28 cellular contexts compared by ENCODE assay signal in genomic region chr3:95711789-95712188, GRCh38.
"Had no signal": no experiment of that assay in that cellular context is flagged by ENCODE, and none has a peak within 500 bp of the region (broad histone marks: within the 10 kb centered on the region; RNA-seq: fewer than 3 reads in every experiment).

No MANE protein-coding gene starts in this region.

- FAIRE-seq: endothelial cell of umbilical vein, frontal cortex, pancreas had no signal

- H3K36me3 Mint-ChIP-seq: immature natural killer cell; naive thymus-derived CD8-positive, alpha-beta T cell had no signal

- H3K4me1 Mint-ChIP-seq: immature natural killer cell; naive thymus-derived CD8-positive, alpha-beta T cell; nephron progenitor cell; stimulated activated naive CD8-positive, alpha-beta T cell treated with anti-CD3 and anti-CD28 coated beads, Interleukin-15, amount 100 ng/mL, for 72 hours had no signal

- H3K4me2 ChIP-seq: smooth muscle cell had no signal

- H3K27ac Mint-ChIP-seq: immature natural killer cell; naive thymus-derived CD8-positive, alpha-beta T cell; nephron progenitor cell; stimulated activated naive CD8-positive, alpha-beta T cell treated with anti-CD3 and anti-CD28 coated beads, Interleukin-15, amount 100 ng/mL, for 72 hours had no signal

- H3K27ac ChIP-seq: coronary artery, lower lobe of right lung, pancreas, suprapubic skin, transverse colon, upper lobe of right lung, uterus had no signal

- H3K27me3 ChIP-seq: pancreas, suprapubic skin, transverse colon, upper lobe of right lung, uterus had no signal

- H3K4me3 Mint-ChIP-seq: immature natural killer cell; naive thymus-derived CD8-positive, alpha-beta T cell; nephron progenitor cell; stimulated activated naive CD8-positive, alpha-beta T cell treated with anti-CD3 and anti-CD28 coated beads, Interleukin-15, amount 100 ng/mL, for 72 hours had no signal

- ATAC-seq: left ventricle myocardium superior; lower lobe of right lung; naive thymus-derived CD8-positive, alpha-beta T cell; pancreas; sciatic nerve; stimulated activated naive CD8-positive, alpha-beta T cell treated with anti-CD3 and anti-CD28 coated beads, Interleukin-15, amount 100 ng/mL, for 72 hours; upper lobe of right lung had no signal

- H3K4me1 ChIP-seq: lower lobe of right lung, suprapubic skin, transverse colon, upper lobe of right lung, uterus had no signal

- DNase-seq: dermis blood vessel endothelial cell; effector memory CD4-positive, alpha-beta T cell; erythroblast; hypothalamus; immature natural killer cell; islet precursor cell; kidney glomerular epithelial cell; left ventricle myocardium superior; lower lobe of right lung; naive thymus-derived CD8-positive, alpha-beta T cell; nephron progenitor cell; nucleus accumbens; pancreas; stimulated activated CD4-positive, alpha-beta T cell treated with anti-CD3 and anti-CD28 coated beads, Interleukin-12 subunit alpha, Interleukin-12 subunit beta, amount 100 ng/mL, for 4 hours; stimulated activated CD4-positive, alpha-beta T cell treated with anti-CD3 and anti-CD28 coated beads, Interleukin-1b, Interleukin-23, amount 100 ng/mL, for 48 hours; stimulated activated CD4-positive, alpha-beta T cell treated with anti-CD3 and anti-CD28 coated beads, Interleukin-4, amount 100 ng/mL, for 1 hour; stimulated activated CD8-positive, alpha-beta memory T cell treated with anti-CD3 and anti-CD28 coated beads, Interleukin-4, amount 100 ng/mL, for 48 hours; stimulated activated naive CD4-positive, alpha-beta T cell; stimulated activated naive CD8-positive, alpha-beta T cell treated with anti-CD3 and anti-CD28 coated beads, Interleukin-15, amount 100 ng/mL, for 72 hours; transverse colon; upper lobe of right lung; uterus had no signal

- H3K36me3 ChIP-seq: lower lobe of right lung, pancreas, suprapubic skin, transverse colon, upper lobe of right lung, uterus had no signal

- H3K9me3 ChIP-seq: lower lobe of right lung, pancreas, suprapubic skin, transverse colon, upper lobe of right lung, uterus had no signal

- H3K27me3 Mint-ChIP-seq: naive thymus-derived CD8-positive, alpha-beta T cell; stimulated activated naive CD8-positive, alpha-beta T cell treated with anti-CD3 and anti-CD28 coated beads, Interleukin-15, amount 100 ng/mL, for 72 hours had no signal

- H3K4me3 ChIP-seq: coronary artery, lower lobe of right lung, pancreas, smooth muscle cell, suprapubic skin, transverse colon, upper lobe of right lung, uterus had no signal

- H3K9me3 Mint-ChIP-seq: nephron progenitor cell had no signal
